1 cellular context compared by ENCODE assay signal in genomic region chr11:129828301-129828836, GRCh38.
A peak's percentile ranks its signal among the peaks of the same experiment; 100 is the strongest.
TF ChIP-seq lines count a peak whose summit lies in the region.

No MANE protein-coding gene starts in this region.

TF ChIP-seq in HepG2, 621 proteins besides CTCF, POLR2A, EP300 and RAD21 (continued from another document and continues in another):
- TF ChIP-seq THAP8 (CRISPR knock-in tag; IDR thresholded peaks at IDR 0.05; ENCODE audit: borderline replicate concordance) (no peak), MEIS1 (CRISPR knock-in tag; IDR thresholded peaks at IDR 0.05; ENCODE audit: borderline replicate concordance) (no peak), STAT5B (CRISPR knock-in tag; IDR thresholded peaks at IDR 0.05) (no peak), MXI1 (IDR thresholded peaks at IDR 0.05; ENCODE audit: borderline replicate concordance, low read depth, low read length) (no peak), FLYWCH1 (CRISPR knock-in tag; IDR thresholded peaks at IDR 0.05) (no peak), MED1 (CRISPR knock-in tag; IDR thresholded peaks at IDR 0.05) (peak; percentile 94), SRSF1 (optimal IDR thresholded peaks at IDR 0.05; ENCODE audit: low read depth, low read length) (no peak), ZNF761 (CRISPR knock-in tag; conservative IDR thresholded peaks at IDR 0.05) (no peak), ZNF891 (CRISPR knock-in tag; IDR thresholded peaks at IDR 0.05) (no peak), RFXAP (CRISPR knock-in tag; IDR thresholded peaks at IDR 0.05; ENCODE audit: borderline replicate concordance) (0 out of 2 replicates have a peak, but pooled peaks have one; percentile 29), ZNF740 (CRISPR knock-in tag; IDR thresholded peaks at IDR 0.05) (no peak), NFE2L1 (CRISPR knock-in tag; IDR thresholded peaks at IDR 0.05; ENCODE audit: borderline replicate concordance) (no peak), GLI4 (CRISPR knock-in tag; IDR thresholded peaks at IDR 0.05; ENCODE audit: borderline replicate concordance) (peak; percentile 53; the same call in 1 of the 2 replicates), HDAC2 (CRISPR knock-in tag; IDR thresholded peaks at IDR 0.05) (peak; percentile 75), TCF12 (IDR thresholded peaks at IDR 0.05) (no peak), TCF12 (CRISPR knock-in tag; IDR thresholded peaks at IDR 0.05) (no peak), SNAPC2 (CRISPR knock-in tag; IDR thresholded peaks at IDR 0.05) (peak; percentile 56; the same call in 1 of the 2 replicates), LBX2 (CRISPR knock-in tag; IDR thresholded peaks at IDR 0.05; ENCODE audit: borderline replicate concordance) (no peak), SETDB1 (CRISPR knock-in tag; IDR thresholded peaks at IDR 0.05; ENCODE audit: borderline replicate concordance) (no peak), ZNF616 (CRISPR knock-in tag; IDR thresholded peaks at IDR 0.05; ENCODE audit: low read depth) (no peak), ATAD3A (CRISPR knock-in tag; IDR thresholded peaks at IDR 0.05) (no peak), ZNF781 (CRISPR knock-in tag; IDR thresholded peaks at IDR 0.05; ENCODE audit: borderline replicate concordance, not compliant biosample characterization) (no peak), ZNF839 (CRISPR knock-in tag; IDR thresholded peaks at IDR 0.05; ENCODE audit: borderline replicate concordance) (no peak), BRCA1 (CRISPR knock-in tag; IDR thresholded peaks at IDR 0.05) (no peak), ATF3 (CRISPR knock-in tag; IDR thresholded peaks at IDR 0.05) (no peak), THRA (CRISPR knock-in tag; IDR thresholded peaks at IDR 0.05; ENCODE audit: borderline replicate concordance) (peak; percentile 27; the same call in 1 of the 2 replicates), ZFP41 (CRISPR knock-in tag; IDR thresholded peaks at IDR 0.05; ENCODE audit: borderline replicate concordance) (no peak), MXD1 (CRISPR knock-in tag; IDR thresholded peaks at IDR 0.05) (no peak), CENPT (CRISPR knock-in tag; IDR thresholded peaks at IDR 0.05; ENCODE audit: low read depth) (no peak), MLX (CRISPR knock-in tag; IDR thresholded peaks at IDR 0.05) (peak; percentile 78; the same call in 1 of the 2 replicates), RBM22 (optimal IDR thresholded peaks at IDR 0.05; ENCODE audit: low read length) (no peak), ZNF160 (CRISPR knock-in tag; IDR thresholded peaks at IDR 0.05) (no peak), TFDP2 (CRISPR knock-in tag; IDR thresholded peaks at IDR 0.05) (no peak; the same call in 1 of the 2 replicates), ZGPAT (CRISPR knock-in tag; IDR thresholded peaks at IDR 0.05) (peak; percentile 74), ARNT2 (CRISPR knock-in tag; IDR thresholded peaks at IDR 0.05; ENCODE audit: low read depth) (0 out of 2 replicates have a peak, but pooled peaks have one; percentile 43), PITX1 (CRISPR knock-in tag; IDR thresholded peaks at IDR 0.05) (peak; percentile 97), GATA4 (IDR thresholded peaks at IDR 0.05; ENCODE audit: borderline replicate concordance, low read depth) (peak; percentile 48; the same call in 1 of the 2 replicates), ERF (CRISPR knock-in tag; IDR thresholded peaks at IDR 0.05) (peak; percentile 92), ZNF446 (CRISPR knock-in tag; IDR thresholded peaks at IDR 0.05) (no peak), ZBTB38 (CRISPR knock-in tag; IDR thresholded peaks at IDR 0.05) (peak; percentile 65), ARID5B (CRISPR knock-in tag; IDR thresholded peaks at IDR 0.05) (peak; percentile 95), KDM6A (CRISPR knock-in tag; IDR thresholded peaks at IDR 0.05; ENCODE audit: low read depth) (no peak), IRF2 (CRISPR knock-in tag; IDR thresholded peaks at IDR 0.05) (peak; percentile 51; the same call in 1 of the 2 replicates), ZNF83 (CRISPR knock-in tag; IDR thresholded peaks at IDR 0.05; ENCODE audit: borderline replicate concordance) (no peak), CREB1 (IDR thresholded peaks at IDR 0.05) (no peak), CREB1 (CRISPR knock-in tag; IDR thresholded peaks at IDR 0.05) (peak; percentile 52), ZNF354B (CRISPR knock-in tag; IDR thresholded peaks at IDR 0.05) (no peak), ZNF598 (CRISPR knock-in tag; IDR thresholded peaks at IDR 0.05; ENCODE audit: borderline replicate concordance) (no peak), ZNF883 (CRISPR knock-in tag; IDR thresholded peaks at IDR 0.05; ENCODE audit: not compliant biosample characterization) (no peak), MAFK (conservative IDR thresholded peaks at IDR 0.05 in 1 of 2, IDR thresholded peaks at IDR 0.05 in 1 of 2; ENCODE audit: low read length in 2 of 2) (peak; percentile 96 to 97), RFXANK (CRISPR knock-in tag; IDR thresholded peaks at IDR 0.05) (peak; percentile 29; the same call in 1 of the 2 replicates), ZNF136 (CRISPR knock-in tag; IDR thresholded peaks at IDR 0.05; ENCODE audit: low read depth) (peak; percentile 57; the same call in 1 of the 2 replicates), ZNF687 (CRISPR knock-in tag; IDR thresholded peaks at IDR 0.05) (no peak), TFAP4 (IDR thresholded peaks at IDR 0.05; ENCODE audit: borderline replicate concordance, low read depth) (peak; percentile 77; the same call in 1 of the 2 replicates), DDIT3 (CRISPR knock-in tag; IDR thresholded peaks at IDR 0.05) (no peak)
